In the genomic region with DNA sequence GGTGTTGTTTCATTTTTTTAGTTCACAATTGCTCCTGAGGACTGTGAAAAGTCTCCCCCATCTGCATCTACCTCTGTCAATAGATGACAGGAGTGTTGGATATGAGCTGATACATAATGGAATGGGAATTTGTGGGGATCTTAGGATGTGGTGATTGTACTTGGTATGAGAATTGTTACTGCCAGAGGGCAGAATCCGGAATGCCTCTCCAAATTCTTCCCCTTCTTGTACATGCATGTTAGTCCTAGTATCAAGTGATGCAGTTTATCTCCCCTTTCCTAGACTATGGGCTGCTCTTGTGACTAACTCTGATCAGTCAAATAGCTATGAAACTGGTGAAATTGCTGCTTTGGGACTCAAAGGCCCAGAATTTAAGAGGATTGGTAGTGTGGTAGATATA, we compare ENCODE assay signal across 23 cellular contexts. TPM values are rescaled to one million over a fixed set of nuclear protein-coding genes. Genes with fewer than 3 reads are reported as not detected.
"Had no signal": no experiment of that assay in that cellular context is flagged by ENCODE, and none has a peak within 500 bp of the region (broad histone marks: within the 10 kb centered on the region; RNA-seq: fewer than 3 reads in every experiment).

No MANE protein-coding gene starts in this region.

- H3K36me3 Mint-ChIP-seq: IgD-negative memory B cell had no signal

- H3K4me3 ChIP-seq: K562, SJSA1, SK-N-MC had no signal

- DNase-seq: Kasumi-1, MM.1S, NCI-H1092 treated with DMSO at 0.1 percent for 48 hours, NCI-H1436 treated with DMSO at 0.1 percent for 48 hours, NCI-H1694, NCI-H187 treated with DMSO at 0.1 percent for 48 hours, NCI-H2081, NCI-H2107, NCI-H2227 treated with DMSO at 0.1 percent for 48 hours, NCI-H446, NCI-H510A, NCI-H69, NCI-H774, Right ventricle myocardium superior, SIG-M5 had no signal

- H3K27ac ChIP-seq: HL-60, KMS-11, SJSA1, SK-N-MC had no signal

- H3K4me1 ChIP-seq: SJSA1 had no signal

- H3K9ac ChIP-seq: KMS-11 had no signal

- H3K9me3 ChIP-seq: SJSA1 had no signal

- FAIRE-seq: K562, RCC 7860 had no signal

- H3K4me1 Mint-ChIP-seq: IgD-negative memory B cell had no signal

- H3K36me3 ChIP-seq: SJSA1 had no signal

- H3K27ac Mint-ChIP-seq: IgD-negative memory B cell had no signal

- H3K27me3 Mint-ChIP-seq: IgD-negative memory B cell had no signal

- H3K4me3 Mint-ChIP-seq: IgD-negative memory B cell had no signal

- H3K27me3 ChIP-seq: SJSA1 had no signal

- ATAC-seq: K562 had no signal

- H3K4me2 ChIP-seq: KMS-11 had no signal

RNA-seq across cellular contexts. Expression of a gene that starts 24.8 kb away (rescaled TPM):
- total RNA-seq: K562, M059J, SJSA1 had no signal
- polyA plus RNA-seq: IgD-negative memory B cell had no signal
